Comparison of ENCODE assay signal across 8 cellular contexts in the genomic region with DNA sequence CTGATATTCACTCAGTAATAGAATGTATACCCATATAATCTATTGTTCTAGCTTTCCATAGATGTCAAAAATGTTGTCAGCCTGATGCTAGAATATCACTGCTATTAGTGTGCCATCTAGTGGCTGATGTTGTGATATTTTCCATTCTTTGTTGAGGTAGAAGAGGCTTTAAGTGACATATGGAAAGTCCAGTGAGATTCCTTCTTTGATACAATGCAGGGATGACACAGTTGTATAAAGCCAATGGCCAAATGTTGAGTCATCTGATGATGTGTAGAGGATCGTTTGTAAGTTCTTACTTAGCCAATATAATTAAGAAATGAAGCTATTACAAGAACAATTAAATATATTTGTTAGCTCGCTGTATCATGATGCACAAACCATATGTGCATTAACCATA. TPM values are rescaled to one million over a fixed set of nuclear protein-coding genes. Genes with fewer than 3 reads are reported as not detected.
A peak's percentile ranks its signal among the peaks of the same experiment; 100 is the strongest.
DNase-seq lines count a peak whose midpoint lies in the region; ATAC-seq, FAIRE-seq and TF ChIP-seq lines count a peak whose summit lies in the region.

No MANE protein-coding gene starts in this region.

- H3K4me3 ChIP-seq in ascending aorta: no peak overlapping the region
- no peak overlapping the region for H3K4me3 ChIP-seq in iPS DF 6.9 (ENCODE audit: low read length)

- peak; percentile 44 for ATAC-seq in stimulated activated effector memory CD8-positive, alpha-beta T cell treated with anti-CD3 and anti-CD28 coated beads, Interleukin-12 subunit alpha, Interleukin-12 subunit beta, amount 100 ng/mL, for 72 hours
- ATAC-seq in GM21825 (IDR thresholded peaks at IDR 0.05; ENCODE audit: unreplicated experiment): no peak

- DNase-seq in Caki2 (ENCODE audit: low read depth): peak; percentile 73
- peak; percentile 26 for DNase-seq in H54 (ENCODE audit: insufficient read length, low spot score)
- DNase-seq in NCI-H2227 treated with DMSO at 0.1 percent for 48 hours (lab: John Stamatoyannopoulos, UW): peak; percentile 57
- DNase-seq in ascending aorta (ENCODE audit: low spot score in 2 of 2): no peak
- peak; percentile 29 for DNase-seq in iPS DF 6.9 (ENCODE audit: low read depth, low spot score)
- DNase-seq in stimulated activated effector memory CD8-positive, alpha-beta T cell treated with anti-CD3 and anti-CD28 coated beads, Interleukin-12 subunit alpha, Interleukin-12 subunit beta, amount 100 ng/mL, for 72 hours (ENCODE audit: low spot score in 2 of 2): no peak
- DNase-seq in stimulated activated CD8-positive, alpha-beta memory T cell treated with anti-CD3 and anti-CD28 coated beads, Interleukin-4, amount 100 ng/mL, for 48 hours: no peak

- H3K4me3 Mint-ChIP-seq in stimulated activated effector memory CD8-positive, alpha-beta T cell treated with anti-CD3 and anti-CD28 coated beads, Interleukin-12 subunit alpha, Interleukin-12 subunit beta, amount 100 ng/mL, for 72 hours: no peak overlapping the region

- no peak for TF ChIP-seq POLR2A in H54 (IDR thresholded peaks at IDR 0.05; ENCODE audit: low read depth, low read length)

- H3K27ac ChIP-seq in ascending aorta (no peak overlapping the region), iPS DF 6.9 (ENCODE audit: low read length) (no peak overlapping the region)

- TF ChIP-seq CTCF in ascending aorta (IDR thresholded peaks at IDR 0.05): peak; percentile 50 to 70 (median 55)

- no peaks in the 10 kb centered on the region for H3K36me3 Mint-ChIP-seq in stimulated activated effector memory CD8-positive, alpha-beta T cell treated with anti-CD3 and anti-CD28 coated beads, Interleukin-12 subunit alpha, Interleukin-12 subunit beta, amount 100 ng/mL, for 72 hours

- peak; percentile 99 for FAIRE-seq in H54 (lab: Jason Lieb, UNC)

- H3K9me3 Mint-ChIP-seq in stimulated activated effector memory CD8-positive, alpha-beta T cell treated with anti-CD3 and anti-CD28 coated beads, Interleukin-12 subunit alpha, Interleukin-12 subunit beta, amount 100 ng/mL, for 72 hours: no peaks in the 10 kb centered on the region

- H3K36me3 ChIP-seq in ascending aorta (no peaks in the 10 kb centered on the region), iPS DF 6.9 (ENCODE audit: control insufficient read depth, insufficient read depth, low read length) (no peaks in the 10 kb centered on the region)

- H3K4me1 ChIP-seq in ascending aorta: peaks cover 0 to 3% of the 10 kb centered on the region in 2 donors
- no peaks in the 10 kb centered on the region for H3K4me1 ChIP-seq in iPS DF 6.9 (ENCODE audit: control insufficient read depth, insufficient read depth, low read length)

- H3K27me3 ChIP-seq in ascending aorta (no peaks in the 10 kb centered on the region), iPS DF 6.9 (ENCODE audit: control insufficient read depth, insufficient read depth, low read length) (no peaks in the 10 kb centered on the region)

- H3K9me3 ChIP-seq in ascending aorta: no peaks in the 10 kb centered on the region
- no peaks in the 10 kb centered on the region for H3K9me3 ChIP-seq in iPS DF 6.9 (ENCODE audit: control insufficient read depth, insufficient read depth, low read length)

- no peak overlapping the region for H3K27ac Mint-ChIP-seq in stimulated activated effector memory CD8-positive, alpha-beta T cell treated with anti-CD3 and anti-CD28 coated beads, Interleukin-12 subunit alpha, Interleukin-12 subunit beta, amount 100 ng/mL, for 72 hours

- in situ Hi-C loops in Caki2 (cut with HindIII; ENCODE audit: low pct_unique_long_range_greater_than_20kb, low sequenced_read_pairs): no loop called here

- intact Hi-C loops in ascending aorta (cut with DNase I): loop anchor here (5.0 to 10.0 kb wide), 2 partner anchors 344 to 896 kb away; no protein-coding TSS in a partner anchor

- H3K4me1 Mint-ChIP-seq in stimulated activated effector memory CD8-positive, alpha-beta T cell treated with anti-CD3 and anti-CD28 coated beads, Interleukin-12 subunit alpha, Interleukin-12 subunit beta, amount 100 ng/mL, for 72 hours: peaks cover 5% of the 10 kb centered on the region

- no CpG with 5 or more reads among the region's 2 CpGs for WGBS in iPS DF 6.9 (ENCODE audit: insufficient coverage, insufficient read length)

RNA-seq across cellular contexts. Expression of a gene that starts 58.1 kb away (rescaled TPM):
- total RNA-seq in Caki2 (2014; rRNA removed; shearing (Covaris generic); ENCODE audit: low replicate concordance): 1.9 TPM in 1 of 2 replicates, not detected in the other
- total RNA-seq in ascending aorta: 1.5 TPM

RNA-seq across cellular contexts. Expression of a gene that starts 58.5 kb away (rescaled TPM):
- 141 and 155 TPM in 2 replicates for total RNA-seq in Caki2 (2014; rRNA removed; shearing (Covaris generic); ENCODE audit: low replicate concordance)
- 22.7 TPM for total RNA-seq in ascending aorta

Comparison
In these comparisons a context has a peak if more than half of its experiments do, and no peak if none do; other contexts are left out.
1. DNase-seq: peak in Caki2 (single experiment), H54 (single experiment), NCI-H2227 treated with DMSO at 0.1 percent for 48 hours (single experiment) and iPS DF 6.9 (single experiment); none in ascending aorta (0 of 2), stimulated activated effector memory CD8-positive, alpha-beta T cell treated with anti-CD3 and anti-CD28 coated beads, Interleukin-12 subunit alpha, Interleukin-12 subunit beta, amount 100 ng/mL, for 72 hours (0 of 2) and stimulated activated CD8-positive, alpha-beta memory T cell treated with anti-CD3 and anti-CD28 coated beads, Interleukin-4, amount 100 ng/mL, for 48 hours (single experiment).